16 cellular contexts compared by ENCODE assay signal in genomic region chr11:65185869-65186341, GRCh38. TPM values are rescaled to one million over a fixed set of nuclear protein-coding genes. Genes with fewer than 3 reads are reported as not detected.
DNase-seq lines count a peak whose midpoint lies in the region; ATAC-seq and TF ChIP-seq lines count a peak whose summit lies in the region.
"Had no signal": no experiment of that assay in that cellular context is flagged by ENCODE, and none has a peak within 500 bp of the region (broad histone marks: within the 10 kb centered on the region; RNA-seq: fewer than 3 reads in every experiment).

No MANE protein-coding gene starts in this region.

- POLR2A ChIA-PET in CD4-positive, alpha-beta memory T cell (lab: Charles Lee; ENCODE audit: partially characterized antibody) = interaction anchor here (0.5 to 1.6 kb wide), 3 partner anchors 64 to 110 kb away, joined by 3 to 6 read pairs (median 3); partner anchors contain the start of genes FAU, MRPL49 and TM7SF2

- H3K36me3 Mint-ChIP-seq in CD4-positive, alpha-beta memory T cell = peaks cover 26 to 59% of the 10 kb centered on the region in 2 donors
- H3K36me3 Mint-ChIP-seq in GM23338 (ENCODE audit: low read depth) (peaks cover 51% of the 10 kb centered on the region), T-helper 17 cell (ENCODE audit: low read depth) (peaks cover 23% of the 10 kb centered on the region)

- CTCF ChIA-PET in CD4-positive, alpha-beta memory T cell (lab: Charles Lee; ENCODE audit: partially characterized antibody) = interaction anchor here (1.8 to 2.3 kb wide), 2 partner anchors 18 to 75 kb away, joined by 6 read pairs; no protein-coding TSS in a partner anchor

- H3K9me3 ChIP-seq in CD4-positive, alpha-beta memory T cell (ENCODE audit: control insufficient read depth in 1 of 2, low read length in 2 of 2) = no peaks in the 10 kb centered on the region
- no peaks in the 10 kb centered on the region for H3K9me3 ChIP-seq in T-helper 17 cell (ENCODE audit: control insufficient read depth, low read length, poor library complexity, severe bottlenecking)
- H3K9me3 ChIP-seq in iPS-15b (ENCODE audit: control insufficient read depth, insufficient read depth, low read length) = no peaks in the 10 kb centered on the region

- H3K4me3 ChIP-seq in CD4-positive, alpha-beta memory T cell (ENCODE audit: low read length in 2 of 2) = no peak overlapping the region
- H3K4me3 ChIP-seq in GM23338 (peak overlapping the region; percentile 92; the same call in 1 of the 2 replicates), iPS-15b (ENCODE audit: low read depth, low read length) (peak overlapping the region; percentile 4)
- H3K4me3 ChIP-seq: cardiac muscle cell had no signal

- H3K36me3 ChIP-seq in CD4-positive, alpha-beta memory T cell (ENCODE audit: insufficient read depth, low read length) = peaks cover 51% of the 10 kb centered on the region
- H3K36me3 ChIP-seq in GM23338 (ENCODE audit: insufficient read depth) (peaks cover 13% of the 10 kb centered on the region; the same call in 1 of the 2 replicates), iPS-15b (ENCODE audit: control insufficient read depth, insufficient read depth, low read length) (peaks cover 53% of the 10 kb centered on the region)

- H3K9me2 ChIP-seq in GM23338 (ENCODE audit: insufficient read depth) = no peaks in the 10 kb centered on the region

- H3F3A ChIP-seq in GM23338 (replicated peaks; ENCODE audit: low read depth) = peaks cover 26% of the 10 kb centered on the region

- H3K27me3 Mint-ChIP-seq in CD4-positive, alpha-beta memory T cell = no peaks in the 10 kb centered on the region
- peaks cover 23% of the 10 kb centered on the region for H3K27me3 Mint-ChIP-seq in GM23338 (ENCODE audit: insufficient read depth, low read depth, poor library complexity)
- no peaks in the 10 kb centered on the region for H3K27me3 Mint-ChIP-seq in T-helper 17 cell

- 0 out of 3 replicates have a peak, but pooled peaks have one; percentile 0 for ATAC-seq in GM23338
- no peak for ATAC-seq in T-helper 17 cell
- ATAC-seq in HG03520 (IDR thresholded peaks at IDR 0.05; ENCODE audit: unreplicated experiment) = no peak
- ATAC-seq in GM18907 (IDR thresholded peaks at IDR 0.05; ENCODE audit: unreplicated experiment) = no peak
- ATAC-seq in HG02642 (IDR thresholded peaks at IDR 0.05; ENCODE audit: poor library complexity, unreplicated experiment) = no peak

- no peak overlapping the region for H3K9ac ChIP-seq in iPS-15b (ENCODE audit: low read depth, low read length)

- no peaks in the 10 kb centered on the region for H4K20me1 ChIP-seq in GM23338 (replicated peaks; ENCODE audit: insufficient read depth)

- peaks cover 30% of the 10 kb centered on the region for H3K4me1 ChIP-seq in CD4-positive, alpha-beta memory T cell (ENCODE audit: insufficient read depth, low read length)
- H3K4me1 ChIP-seq in GM23338 (ENCODE audit: insufficient read depth) (peaks cover 33% of the 10 kb centered on the region), iPS-15b (ENCODE audit: control insufficient read depth, insufficient read depth, low read length) (peaks cover 23% of the 10 kb centered on the region)

- DNase-seq in CD4-positive, alpha-beta memory T cell = no peak
- DNase-seq in GM23338 (ENCODE audit: low spot score) (peak; percentile 54), T-helper 17 cell (no peak), SW 1271 (lab: John Stamatoyannopoulos, UW) (no peak)
- DNase-seq: activated naive CD4-positive, alpha-beta T cell treated with Interleukin-2 at 50 U/mL for 16 hours; AML-193; kidney glomerular epithelial cell; NCI-H2081 treated with DMSO at 0.1 percent for 48 hours; SHP77; stimulated activated CD4-positive, alpha-beta T cell treated with anti-CD3 and anti-CD28 coated beads, Interleukin-2, amount 100 ng/mL, for 24 hours; trophoblast cell had no signal

- peaks cover 13 to 30% (median 25%) of the 10 kb centered on the region in 4 donors for H3K4me1 Mint-ChIP-seq in CD4-positive, alpha-beta memory T cell
- peaks cover 46% of the 10 kb centered on the region for H3K4me1 Mint-ChIP-seq in GM23338
- peaks cover 40% of the 10 kb centered on the region for H3K4me1 Mint-ChIP-seq in T-helper 17 cell

- intact Hi-C loops in CD4-positive, alpha-beta memory T cell (cut with micrococcal nuclease) = no loop called here

- H3K27me3 ChIP-seq in CD4-positive, alpha-beta memory T cell (ENCODE audit: insufficient read depth, low read length) = no peaks in the 10 kb centered on the region
- H3K27me3 ChIP-seq in GM23338 (ENCODE audit: insufficient read depth) (no peaks in the 10 kb centered on the region), iPS-15b (ENCODE audit: control insufficient read depth, insufficient read depth, low read length) (no peaks in the 10 kb centered on the region)
- H3K27me3 ChIP-seq: cardiac muscle cell had no signal

- no peak overlapping the region for H3K4me3 Mint-ChIP-seq in CD4-positive, alpha-beta memory T cell
- H3K4me3 Mint-ChIP-seq in GM23338 = peak overlapping the region; percentile 94; the same call in 1 of the 3 replicates
- no peak overlapping the region for H3K4me3 Mint-ChIP-seq in T-helper 17 cell

- peak overlapping the region in 4 of 7 donors; percentile 36 to 71 (median 58) for H3K27ac Mint-ChIP-seq in CD4-positive, alpha-beta memory T cell
- peak overlapping the region; percentile 70; the same call in 1 of the 2 replicates for H3K27ac Mint-ChIP-seq in GM23338
- H3K27ac Mint-ChIP-seq in T-helper 17 cell = peak overlapping the region; percentile 32

- no peaks in the 10 kb centered on the region for H3K9me3 Mint-ChIP-seq in CD4-positive, alpha-beta memory T cell
- H3K9me3 Mint-ChIP-seq in GM23338 = no peaks in the 10 kb centered on the region

- no peak overlapping the region for H2AFZ ChIP-seq in GM23338

- H3K27ac ChIP-seq in CD4-positive, alpha-beta memory T cell (ENCODE audit: low read depth, low read length) = no peak overlapping the region
- H3K27ac ChIP-seq in GM23338 (ENCODE audit: low read depth) = 0 out of 2 replicates have a peak overlapping the region, but pooled peaks have one; percentile 0
- H3K27ac ChIP-seq: cardiac muscle cell had no signal

- TF ChIP-seq CTCF in GM23338 (conservative IDR thresholded peaks at IDR 0.05; ENCODE audit: low read depth in 2 of 2) = peak; percentile 45 to 60

- peaks cover 16% of the 10 kb centered on the region for H3K79me2 ChIP-seq in GM23338 (replicated peaks; ENCODE audit: insufficient read depth)

- H3K4me2 ChIP-seq in GM23338 = peak overlapping the region; percentile 82

TF ChIP-seq in GM23338, 12 proteins besides CTCF, POLR2A, EP300 and RAD21 (continues in another document):
- TF ChIP-seq POLR2AphosphoS5 (IDR thresholded peaks at IDR 0.05; ENCODE audit: low read depth) = no peak
- TF ChIP-seq EZH2 (IDR thresholded peaks at IDR 0.05; ENCODE audit: low read depth, unreplicated experiment) = no peak
- no peak for TF ChIP-seq ETS1 (IDR thresholded peaks at IDR 0.05)
- no peak for TF ChIP-seq JUNB (IDR thresholded peaks at IDR 0.05; ENCODE audit: unreplicated experiment)
- TF ChIP-seq EZH2phosphoT487 (IDR thresholded peaks at IDR 0.05; ENCODE audit: unreplicated experiment) = no peak

RNA-seq across cellular contexts. Expression of gene CAPN1, which starts 4.2 kb away (rescaled TPM):
- 100 to 1,000 TPM; 135 to 141 TPM for total RNA-seq in CD4-positive, alpha-beta memory T cell
- polyA plus RNA-seq in CD4-positive, alpha-beta memory T cell = 100 to 1,000 TPM; 115 to 127 TPM
- 271 and 277 TPM in 2 replicates for total RNA-seq in GM23338 (2014; rRNA removed; shearing (Covaris generic))
- polyA plus RNA-seq in GM23338 (2016; fragmentation: Nextera tagmentation; extraction: Ambion mirVana) = 63.0 and 67.3 TPM in 2 replicates
- total RNA-seq in T-helper 17 cell = 100 to 1,000 TPM; 154 to 190 TPM

RNA-seq across cellular contexts. Expression of gene SPDYC, which starts 15.9 kb away (rescaled TPM):
- total RNA-seq in CD4-positive, alpha-beta memory T cell = not detected
- polyA plus RNA-seq in CD4-positive, alpha-beta memory T cell = not detected
- not detected in 2 replicates for total RNA-seq in GM23338 (2014; rRNA removed; shearing (Covaris generic))
- polyA plus RNA-seq in GM23338 (2016; fragmentation: Nextera tagmentation; extraction: Ambion mirVana) = 0.27 and 0.52 TPM in 2 replicates
- total RNA-seq in T-helper 17 cell = under 1 TPM in 1 of 2 donors, not detected in 1; 0.68 TPM
- polyA plus RNA-seq: cardiac muscle cell had no signal

RNA-seq across cellular contexts. Expression of gene SYVN1, which starts 51.6 kb away (rescaled TPM):
- total RNA-seq in CD4-positive, alpha-beta memory T cell = 10 to 100 TPM; 74.0 to 76.5 TPM
- 10 to 100 TPM in 1 of 2 donors, 1 to 10 TPM in 1; 2.8 to 17.0 TPM for polyA plus RNA-seq in CD4-positive, alpha-beta memory T cell
- total RNA-seq in GM23338 (2014; rRNA removed; shearing (Covaris generic)) = 28.3 and 28.7 TPM in 2 replicates
- 13.8 and 14.0 TPM in 2 replicates for polyA plus RNA-seq in GM23338 (2016; fragmentation: Nextera tagmentation; extraction: Ambion mirVana)
- total RNA-seq in T-helper 17 cell = 10 to 100 TPM; 80.6 to 81.1 TPM

Comparison
In these comparisons a context has a peak if more than half of its experiments do, and no peak if none do; other contexts are left out.
1. H3K4me3 ChIP-seq: peak in GM23338 (single experiment) and iPS-15b (single experiment); none in CD4-positive, alpha-beta memory T cell (0 of 2).
2. Peak in every context shown above with its lines, with median percentiles within 50 percentile points of each other: H3K27ac Mint-ChIP-seq.